8 cellular contexts compared by ENCODE assay signal in genomic region chr1:225651376-225651871, GRCh38. TPM values are rescaled to one million over a fixed set of nuclear protein-coding genes. Genes with fewer than 3 reads are reported as not detected.
DNase-seq lines count a peak whose midpoint lies in the region; ATAC-seq and TF ChIP-seq lines count a peak whose summit lies in the region.

No MANE protein-coding gene starts in this region.

- no peak for TF ChIP-seq CTCF in Caco-2 (IDR thresholded peaks at IDR 0.05; ENCODE audit: insufficient read depth in 1 of 2, low read depth in 1 of 2, low read length in 1 of 2, severe bottlenecking in 1 of 2, unreplicated experiment in 1 of 2)

- ATAC-seq in natural killer cell treated with Interleukin-12 subunit alpha and Interleukin-12 subunit beta and Interleukin-15 and Interleukin-18, amount 100 ng/mL, for 72 hours = no peak
- ATAC-seq in HG03175 (IDR thresholded peaks at IDR 0.05; ENCODE audit: unreplicated experiment) (no peak), GM18519 (IDR thresholded peaks at IDR 0.05; ENCODE audit: low FRiP score, unreplicated experiment) (no peak)

- peak overlapping the region; percentile 99 for H3K4me3 Mint-ChIP-seq in Caco-2 (ENCODE audit: unreplicated experiment)
- peak overlapping the region; percentile 75 for H3K4me3 Mint-ChIP-seq in natural killer cell treated with Interleukin-12 subunit alpha and Interleukin-12 subunit beta and Interleukin-15 and Interleukin-18, amount 100 ng/mL, for 72 hours

- no TSS peak for BruUV-seq in Caco-2 (replicated peaks; lab: Mats Ljungman, UMichigan)

- CTCF ChIA-PET in Caco-2 (lab: Charles Lee) = interaction anchor here (2.0 kb wide), 1 partner anchor 121 kb away, joined by 11 read pairs; no protein-coding TSS in a partner anchor

- POLR2A ChIA-PET in Caco-2 (lab: Charles Lee) = interaction anchor here (0.6 to 1.8 kb wide), 2 partner anchors 126 to 134 kb away, joined by 3 to 5 read pairs; partner anchors contain the start of gene SRP9

- peaks cover 13% of the 10 kb centered on the region for H3K4me1 ChIP-seq in Caco-2

- peak overlapping the region; percentile 96 for H3K27ac Mint-ChIP-seq in Caco-2 (ENCODE audit: unreplicated experiment)
- no peak overlapping the region for H3K27ac Mint-ChIP-seq in natural killer cell treated with Interleukin-12 subunit alpha and Interleukin-12 subunit beta and Interleukin-15 and Interleukin-18, amount 100 ng/mL, for 72 hours

- no peaks in the 10 kb centered on the region for H3K27me3 ChIP-seq in Caco-2 (replicated peaks; ENCODE audit: control insufficient read depth, insufficient read depth, low read length)

- intact Hi-C loops in Caco-2 (cut with micrococcal nuclease; ENCODE audit: unreplicated experiment) = loop anchor here (5.0 to 10.0 kb wide), 3 partner anchors 49 to 323 kb away; no protein-coding TSS in a partner anchor

- peak overlapping the region; percentile 94 for H3K4me3 ChIP-seq in Caco-2 (ENCODE audit: low read depth, low read length)

- no peaks in the 10 kb centered on the region for H3K9me3 Mint-ChIP-seq in Caco-2 (ENCODE audit: unreplicated experiment)
- H3K9me3 Mint-ChIP-seq in natural killer cell treated with Interleukin-12 subunit alpha and Interleukin-12 subunit beta and Interleukin-15 and Interleukin-18, amount 100 ng/mL, for 72 hours = no peaks in the 10 kb centered on the region

- DNase-seq in Caco-2 = no peak
- peak; percentile 56 for DNase-seq in M059J (ENCODE audit: low read depth)
- DNase-seq in dedifferentiated amniotic fluid mesenchymal stem cell (ENCODE audit: extremely low spot score) = peak; percentile 63
- DNase-seq in natural killer cell treated with Interleukin-12 subunit alpha and Interleukin-12 subunit beta and Interleukin-15 and Interleukin-18, amount 100 ng/mL, for 72 hours (ENCODE audit: low spot score) = no peak
- no peak for DNase-seq in stimulated activated CD4-positive, alpha-beta T cell treated with anti-CD3 and anti-CD28 coated beads, Interleukin-1b, Interleukin-23, amount 100 ng/mL, for 48 hours
- DNase-seq in NOMO-1 treated with DMSO at 0.1 percent for 48 hours (lab: John Stamatoyannopoulos, UW; ENCODE audit: unreplicated experiment) = no peak

- peaks cover 8% of the 10 kb centered on the region for H3K36me3 Mint-ChIP-seq in Caco-2 (ENCODE audit: insufficient read depth, unreplicated experiment)
- H3K36me3 Mint-ChIP-seq in natural killer cell treated with Interleukin-12 subunit alpha and Interleukin-12 subunit beta and Interleukin-15 and Interleukin-18, amount 100 ng/mL, for 72 hours = no peaks in the 10 kb centered on the region

- H3K4me1 Mint-ChIP-seq in Caco-2 (ENCODE audit: low read depth, unreplicated experiment) = peaks cover 24% of the 10 kb centered on the region
- peaks cover 10 to 15% of the 10 kb centered on the region in 2 donors for H3K4me1 Mint-ChIP-seq in natural killer cell treated with Interleukin-12 subunit alpha and Interleukin-12 subunit beta and Interleukin-15 and Interleukin-18, amount 100 ng/mL, for 72 hours (ENCODE audit: low read depth in 2 of 2)

- H3K27me3 Mint-ChIP-seq in Caco-2 (ENCODE audit: insufficient read depth, unreplicated experiment) = no peaks in the 10 kb centered on the region
- peaks cover 32 to 54% of the 10 kb centered on the region in 2 donors for H3K27me3 Mint-ChIP-seq in natural killer cell treated with Interleukin-12 subunit alpha and Interleukin-12 subunit beta and Interleukin-15 and Interleukin-18, amount 100 ng/mL, for 72 hours

- no peaks in the 10 kb centered on the region for H3K36me3 ChIP-seq in Caco-2 (ENCODE audit: control insufficient read depth, insufficient read depth, low read length)

- no peaks in the 10 kb centered on the region for H3K9me3 ChIP-seq in Caco-2

RNA-seq across cellular contexts. Expression of gene ENAH, which starts 1.5 kb away (rescaled TPM):
- 78.0 and 80.0 TPM in 2 replicates for total RNA-seq in Caco-2 (2022)
- 69.5 and 71.7 TPM in 2 replicates for total RNA-seq in M059J (2014; rRNA removed; shearing (Covaris generic))
- under 1 TPM in 1 of 2 donors, not detected in 1; 0.52 TPM for total RNA-seq in natural killer cell treated with Interleukin-12 subunit alpha and Interleukin-12 subunit beta and Interleukin-15 and Interleukin-18, amount 100 ng/mL, for 72 hours

Comparison
In these comparisons a context has a peak if more than half of its experiments do, and no peak if none do; other contexts are left out.
1. DNase-seq: peak in M059J (single experiment) and dedifferentiated amniotic fluid mesenchymal stem cell (single experiment); none in Caco-2 (0 of 2), natural killer cell treated with Interleukin-12 subunit alpha and Interleukin-12 subunit beta and Interleukin-15 and Interleukin-18, amount 100 ng/mL, for 72 hours (single experiment), stimulated activated CD4-positive, alpha-beta T cell treated with anti-CD3 and anti-CD28 coated beads, Interleukin-1b, Interleukin-23, amount 100 ng/mL, for 48 hours (single experiment) and NOMO-1 treated with DMSO at 0.1 percent for 48 hours (single experiment).
2. RNA of gene ENAH, which starts 1.5 kb away (total RNA-seq): 78.0 to 80.0 TPM in Caco-2 and 69.5 to 71.7 TPM in M059J; 0.52 TPM in natural killer cell treated with Interleukin-12 subunit alpha and Interleukin-12 subunit beta and Interleukin-15 and Interleukin-18, amount 100 ng/mL, for 72 hours; every median in the first group is over 10 times any median in the second.